Comparison of ENCODE assay signal across 2 cellular contexts in the genomic region with DNA sequence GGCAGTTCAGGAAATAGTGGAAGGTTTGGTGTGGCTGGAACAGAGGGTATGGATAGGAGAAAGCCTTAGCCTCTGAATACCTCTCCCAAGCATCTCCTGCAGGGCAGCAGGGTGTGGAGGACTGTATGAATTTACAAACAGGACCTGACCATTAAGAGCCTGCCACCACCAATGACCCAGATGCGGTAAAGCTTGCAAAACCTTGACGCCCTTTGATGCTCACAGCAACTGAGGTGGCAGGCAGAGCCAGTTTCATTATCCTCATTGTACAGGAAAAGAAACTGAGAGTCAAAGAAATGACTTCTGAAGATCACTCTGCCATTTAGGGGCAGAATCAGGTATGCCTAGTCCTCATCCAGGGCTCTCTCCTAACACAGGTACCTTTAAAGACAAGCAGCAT.
TF ChIP-seq lines count a peak whose summit lies in the region.

No MANE protein-coding gene starts in this region.

TF ChIP-seq in SK-N-SH, 30 proteins besides CTCF, POLR2A, EP300 and RAD21:
- TF ChIP-seq, protein P1, sequence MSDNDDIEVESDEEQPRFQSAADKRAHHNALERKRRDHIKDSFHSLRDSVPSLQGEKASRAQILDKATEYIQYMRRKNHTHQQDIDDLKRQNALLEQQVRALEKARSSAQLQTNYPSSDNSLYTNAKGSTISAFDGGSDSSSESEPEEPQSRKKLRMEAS (IDR thresholded peaks at IDR 0.05; ENCODE audit: low read depth) = no peak
- TF ChIP-seq SIN3A (IDR thresholded peaks at IDR 0.05; ENCODE audit: borderline replicate concordance, low read depth, low read length) (no peak), MXI1 (IDR thresholded peaks at IDR 0.05; ENCODE audit: low read depth, low read length) (no peak), RFX5 (IDR thresholded peaks at IDR 0.05; ENCODE audit: low read length) (no peak)

TF ChIP-seq in SK-N-SH treated with all-trans-retinoic acid at 6 μM for 48 hours, 23 proteins besides CTCF, POLR2A, EP300 and RAD21:
- TF ChIP-seq ZNF565 (CRISPR knock-in tag; conservative IDR thresholded peaks at IDR 0.05; ENCODE audit: low read depth) = no peak
- no peak for TF ChIP-seq RARB (CRISPR knock-in tag; IDR thresholded peaks at IDR 0.05)
- TF ChIP-seq ZFP30 (CRISPR knock-in tag; IDR thresholded peaks at IDR 0.05) = no peak
- no peak for TF ChIP-seq CSDC2 (CRISPR knock-in tag; IDR thresholded peaks at IDR 0.05)
- TF ChIP-seq GLIS3 (CRISPR knock-in tag; IDR thresholded peaks at IDR 0.05) = no peak
- TF ChIP-seq ZC3H10 (CRISPR knock-in tag; IDR thresholded peaks at IDR 0.05) = no peak
- TF ChIP-seq, protein P2, sequence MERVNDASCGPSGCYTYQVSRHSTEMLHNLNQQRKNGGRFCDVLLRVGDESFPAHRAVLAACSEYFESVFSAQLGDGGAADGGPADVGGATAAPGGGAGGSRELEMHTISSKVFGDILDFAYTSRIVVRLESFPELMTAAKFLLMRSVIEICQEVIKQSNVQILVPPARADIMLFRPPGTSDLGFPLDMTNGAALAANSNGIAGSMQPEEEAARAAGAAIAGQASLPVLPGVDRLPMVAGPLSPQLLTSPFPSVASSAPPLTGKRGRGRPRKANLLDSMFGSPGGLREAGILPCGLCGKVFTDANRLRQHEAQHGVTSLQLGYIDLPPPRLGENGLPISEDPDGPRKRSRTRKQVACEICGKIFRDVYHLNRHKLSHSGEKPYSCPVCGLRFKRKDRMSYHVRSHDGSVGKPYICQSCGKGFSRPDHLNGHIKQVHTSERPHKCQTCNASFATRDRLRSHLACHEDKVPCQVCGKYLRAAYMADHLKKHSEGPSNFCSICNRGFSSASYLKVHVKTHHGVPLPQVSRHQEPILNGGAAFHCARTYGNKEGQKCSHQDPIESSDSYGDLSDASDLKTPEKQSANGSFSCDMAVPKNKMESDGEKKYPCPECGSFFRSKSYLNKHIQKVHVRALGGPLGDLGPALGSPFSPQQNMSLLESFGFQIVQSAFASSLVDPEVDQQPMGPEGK (CRISPR knock-in tag; IDR thresholded peaks at IDR 0.05; ENCODE audit: borderline replicate concordance) = no peak
- TF ChIP-seq BACH2 (CRISPR knock-in tag; IDR thresholded peaks at IDR 0.05; ENCODE audit: borderline replicate concordance) = no peak
- no peak for TF ChIP-seq TCF4 (CRISPR knock-in tag; IDR thresholded peaks at IDR 0.05; ENCODE audit: borderline replicate concordance)
- no peak for TF ChIP-seq SNAI2 (CRISPR knock-in tag; IDR thresholded peaks at IDR 0.05)
- no peak for TF ChIP-seq PPARA (CRISPR knock-in tag; IDR thresholded peaks at IDR 0.05; ENCODE audit: borderline replicate concordance)
- TF ChIP-seq ISL1 (CRISPR knock-in tag; IDR thresholded peaks at IDR 0.05) = no peak
